Comparison of ENCODE assay signal across 14 cellular contexts in the genomic region with DNA sequence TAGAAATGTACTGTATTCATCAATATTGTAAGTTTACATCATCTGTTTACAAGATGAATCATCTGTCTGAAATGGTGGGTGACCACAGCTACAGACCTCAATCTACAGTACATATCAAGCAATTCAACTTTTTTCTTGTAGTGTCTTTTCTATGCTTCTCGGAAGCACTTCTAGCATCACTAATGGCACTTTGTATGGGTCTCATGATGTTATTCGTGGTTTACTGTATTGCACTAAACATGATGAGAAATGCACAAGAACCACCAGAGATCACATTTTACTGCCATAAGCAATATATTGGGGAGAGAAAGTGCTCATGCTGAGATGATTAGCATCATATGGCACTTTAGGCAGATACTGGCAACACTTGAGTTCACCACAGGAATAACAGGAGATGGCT. TPM values are rescaled to one million over a fixed set of nuclear protein-coding genes. Genes with fewer than 3 reads are reported as not detected.
DNase-seq lines count a peak whose midpoint lies in the region; ATAC-seq, FAIRE-seq and TF ChIP-seq lines count a peak whose summit lies in the region.
"Had no signal": no experiment of that assay in that cellular context is flagged by ENCODE, and none has a peak within 500 bp of the region (broad histone marks: within the 10 kb centered on the region; RNA-seq: fewer than 3 reads in every experiment).

No MANE protein-coding gene starts in this region.

- H2BK5ac ChIP-seq in mesenchymal stem cell (ENCODE audit: low read depth, low read length, poor library complexity, severe bottlenecking), result no peak overlapping the region

- H2AFZ ChIP-seq in GM12878 (ENCODE audit: control insufficient read depth, low read depth, low read length) (no peak overlapping the region), mesenchymal stem cell (ENCODE audit: low read depth, low read length) (no peak overlapping the region)

- no peaks in the 10 kb centered on the region for H3K79me2 ChIP-seq in GM12878 (ENCODE audit: control insufficient read depth, insufficient read depth, low read length)

- H3K27ac ChIP-seq in GM12878 (ENCODE audit: control insufficient read depth, insufficient read depth) (no peak overlapping the region), mesenchymal stem cell (ENCODE audit: low read length, poor library complexity, severe bottlenecking) (peak overlapping the region; percentile 41)
- H3K27ac ChIP-seq: gastroesophageal sphincter had no signal

- no peak overlapping the region for H3K4ac ChIP-seq in mesenchymal stem cell (ENCODE audit: low read depth in 1 of 2, low read length in 2 of 2)

- H3K4me2 ChIP-seq in GM12878 (ENCODE audit: control insufficient read depth, insufficient read depth), result no peak overlapping the region
- H3K4me2 ChIP-seq in mesenchymal stem cell (ENCODE audit: low read length, poor library complexity, severe bottlenecking), result no peak overlapping the region

- SMC1A ChIA-PET in GM12878 (lab: Charles Lee; ENCODE audit: uncharacterized antibody, unreplicated experiment), result interaction anchor here (1.2 to 1.3 kb wide), 2 partner anchors 11 to 58 kb away, joined by 4 read pairs; no protein-coding TSS in a partner anchor

- RAD21 ChIA-PET in GM12878 (lab: Charles Lee; ENCODE audit: unreplicated experiment), result no interaction called here

- POLR2A ChIA-PET in GM12878 (lab: Charles Lee), result interaction anchor here (0.6 kb wide), 1 partner anchor 635 kb away, joined by 8 read pairs; no protein-coding TSS in a partner anchor

- H4K8ac ChIP-seq in mesenchymal stem cell (ENCODE audit: low read length), result no peak overlapping the region

- no TSS peak for BruUV-seq in GM12878 (replicated peaks; lab: Mats Ljungman, UMichigan)

- no peak overlapping the region for H2BK120ac ChIP-seq in mesenchymal stem cell (ENCODE audit: low read depth, low read length)

- intact Hi-C loops in GM12878 (cut with micrococcal nuclease; ENCODE audit: unreplicated experiment), result no loop called here

- TF ChIP-seq POLR2A in GM12878 (IDR thresholded peaks at IDR 0.05; ENCODE audit: low read depth, low read length), result no peak
- no peak for TF ChIP-seq POLR2A in erythroblast (IDR thresholded peaks at IDR 0.05; ENCODE audit: low read length)

- TF ChIP-seq EP300 in GM12878 (IDR thresholded peaks at IDR 0.05; ENCODE audit: borderline replicate concordance in 1 of 2, control insufficient read depth in 1 of 2, low read depth in 2 of 2, low read length in 2 of 2), result no peak

- H3K4me3 ChIP-seq in GM12878 (no peak overlapping the region), mesenchymal stem cell (ENCODE audit: insufficient read depth in 1 of 2, low read depth in 1 of 2, low read length in 2 of 2) (no peak overlapping the region)
- H3K4me3 ChIP-seq: gastroesophageal sphincter had no signal

- H3K79me1 ChIP-seq in mesenchymal stem cell (replicated peaks; ENCODE audit: low read length, poor library complexity, severe bottlenecking), result peaks cover 11% of the 10 kb centered on the region

- H4K20me1 ChIP-seq in GM12878 (ENCODE audit: control insufficient read depth, insufficient read depth), result no peaks in the 10 kb centered on the region

- ATAC-seq in GM12878, result no peak
- ATAC-seq: activated naive CD4-positive, alpha-beta T cell treated with anti-CD3 and anti-CD28 coated beads, Interleukin-2, amount 50 U/mL, for 72 hours; gastroesophageal sphincter; left cardiac atrium; Right ventricle myocardium inferior had no signal

- WGBS in GM12878 (ENCODE audit: insufficient coverage, insufficient replicate concordance, low lambda C conversion rate, missing lambda C conversion rate), result 38% methylated on average over 2 of the region's 2 CpGs
- no CpG with 5 or more reads among the region's 2 CpGs for WGBS in mesenchymal stem cell

- no peak for TF ChIP-seq CTCF in GM12878 (IDR thresholded peaks at IDR 0.05 in 2 of 3, conservative IDR thresholded peaks at IDR 0.05 in 1 of 3; ENCODE audit: control insufficient read depth in 2 of 3, extremely low read depth in 1 of 3, insufficient read depth in 1 of 3, low read depth in 3 of 3, low read length in 3 of 3)

- no peak overlapping the region for H4K91ac ChIP-seq in mesenchymal stem cell (ENCODE audit: low read length)

- in situ Hi-C loops in GM12878 (cut with MboI), result no loop called here

- H3K4me1 ChIP-seq in GM12878 (ENCODE audit: control insufficient read depth, insufficient read depth, low read length) (no peaks in the 10 kb centered on the region), mesenchymal stem cell (ENCODE audit: control insufficient read depth, insufficient read depth, low read depth, low read length) (no peaks in the 10 kb centered on the region)

- no peak overlapping the region for H2BK12ac ChIP-seq in mesenchymal stem cell (ENCODE audit: low read length in 2 of 2)

- H3K27me3 ChIP-seq in GM12878 (replicated peaks in 1 of 2; ENCODE audit: control insufficient read depth in 2 of 2, insufficient read depth in 2 of 2, low read length in 1 of 2), result no peaks in the 10 kb centered on the region
- no peaks in the 10 kb centered on the region for H3K27me3 ChIP-seq in mesenchymal stem cell (ENCODE audit: control insufficient read depth in 1 of 2, insufficient read depth in 1 of 2, low read length in 2 of 2)
- H3K27me3 ChIP-seq: gastroesophageal sphincter had no signal

- TF ChIP-seq RAD21 in GM12878 (IDR thresholded peaks at IDR 0.05; ENCODE audit: insufficient read depth, low read depth, low read length), result no peak

- DNase-seq in GM03348 (ENCODE audit: low spot score) (peak; percentile 13), MV-4-11 (lab: John Stamatoyannopoulos, UW) (peak; percentile 78), GM12878 (ENCODE audit: low read depth, low spot score) (no peak), mesenchymal stem cell (peak; percentile 85), NCI-H128 (lab: John Stamatoyannopoulos, UW; ENCODE audit: unreplicated experiment) (no peak), NCI-H2029 treated with DMSO at 0.1 percent for 48 hours (lab: John Stamatoyannopoulos, UW) (no peak), HT-29 (ENCODE audit: low spot score) (no peak), erythroblast (lab: John Stamatoyannopoulos, UW) (no peak)
- DNase-seq: left cardiac atrium, MM.1S, NCI-H510A treated with DMSO at 0.1 percent for 48 hours had no signal

- H3K36me3 ChIP-seq in GM12878 (ENCODE audit: control insufficient read depth in 2 of 2, insufficient read depth in 2 of 2, low read length in 1 of 2) (no peaks in the 10 kb centered on the region), mesenchymal stem cell (ENCODE audit: control insufficient read depth in 1 of 2, insufficient read depth in 2 of 2, low read depth in 1 of 2, low read length in 2 of 2) (no peaks in the 10 kb centered on the region)
- H3K36me3 ChIP-seq: gastroesophageal sphincter had no signal

- CTCF ChIA-PET in GM12878 (lab: Yijun Ruan, JAX), result interaction anchor here (1.2 to 2.6 kb wide), 2 partner anchors 10 to 58 kb away, joined by 3 to 20 read pairs; no protein-coding TSS in a partner anchor

- H2AK5ac ChIP-seq in mesenchymal stem cell (ENCODE audit: low read length, severe bottlenecking), result no peak overlapping the region

- H3K14ac ChIP-seq in mesenchymal stem cell (ENCODE audit: low read length in 2 of 2), result no peak overlapping the region

- H3K9ac ChIP-seq in GM12878 (ENCODE audit: control insufficient read depth, insufficient read depth, low read length), result no peak overlapping the region
- no peak overlapping the region for H3K9ac ChIP-seq in mesenchymal stem cell (ENCODE audit: low read length)

- H3K23ac ChIP-seq in mesenchymal stem cell (ENCODE audit: low read length in 2 of 2), result no peak overlapping the region

- H2BK15ac ChIP-seq in mesenchymal stem cell (ENCODE audit: low read depth, poor library complexity, severe bottlenecking), result no peak overlapping the region

- no peak overlapping the region for H3K18ac ChIP-seq in mesenchymal stem cell (ENCODE audit: low read depth in 1 of 2, low read length in 2 of 2)

- H3K9me3 ChIP-seq in GM12878 (replicated peaks; ENCODE audit: control insufficient read depth, insufficient read depth, low read length) (no peaks in the 10 kb centered on the region; the same call in 2 of the 3 replicates), mesenchymal stem cell (ENCODE audit: control insufficient read depth, low read length) (no peaks in the 10 kb centered on the region)
- H3K9me3 ChIP-seq: gastroesophageal sphincter had no signal

- no peak for FAIRE-seq in GM12878 (lab: Jason Lieb, UNC)

TF ChIP-seq in GM12878, 131 proteins besides CTCF, POLR2A, EP300 and RAD21:
- no peak for TF ChIP-seq TCF7 (IDR thresholded peaks at IDR 0.05; ENCODE audit: borderline replicate concordance)
- TF ChIP-seq YY1 (IDR thresholded peaks at IDR 0.05; ENCODE audit: low read depth, low read length), result no peak
- peak; percentile 55 for TF ChIP-seq ATF7 (IDR thresholded peaks at IDR 0.05; ENCODE audit: low read depth)
- TF ChIP-seq MYB (IDR thresholded peaks at IDR 0.05; ENCODE audit: borderline replicate concordance, low read depth, low read length), result no peak

RNA-seq across cellular contexts. Expression of gene BTBD3, which starts 15.4 kb away (rescaled TPM):
- total RNA-seq in GM12878 (2013; cell fraction: nucleolus; rRNA removed), result 26.0 and 27.9 TPM in 2 replicates
- total RNA-seq in GM12878 (2014; rRNA removed) (0.22 and 0.23 TPM in 2 replicates), GM12878 (2014; rRNA removed; fragmentation: Illumina TruSeq; extraction: Trizol) (0.23 and 0.36 TPM in 2 replicates), GM12878 (2021) (0.31 and 0.82 TPM in 2 replicates)
- polyA plus RNA-seq in GM12878 (2011; ENCODE audit: low read depth), result 1.1 TPM
- polyA plus RNA-seq in GM12878 (2011; rRNA removed) (12.8 and 14.3 TPM in 2 replicates), GM12878 (2014; fragmentation: Illumina TruSeq; extraction: Trizol) (0.25 and 0.34 TPM in 2 replicates), GM12878 (2014; fragmentation: Nextera tagmentation; extraction: Ambion mirVana) (under 1 TPM; 0.02 to 0.13 TPM), GM12878 (2014; rRNA removed) (0.16 and 0.24 TPM in 2 replicates), GM12878 (2016; fragmentation: Nextera tagmentation; extraction: Ambion mirVana) (under 1 TPM; 0.04 to 0.20 TPM)
- 8.8 and 9.1 TPM in 2 replicates for polyA plus RNA-seq in GM12878 (2011; cell fraction: cytosol; rRNA removed)
- polyA plus RNA-seq in GM12878 (2011; cell fraction: nucleus; rRNA removed), result 18.2 and 22.0 TPM in 2 replicates
- polyA plus RNA-seq in GM12878 (2012), result 0.53 and 0.62 TPM in 2 replicates
- polyA minus RNA-seq in GM12878 (2011; rRNA and poly(A)+ RNA removed), result 21.4 and 27.1 TPM in 2 replicates
- 6.0 and 6.7 TPM in 2 replicates for polyA minus RNA-seq in GM12878 (2011; cell fraction: cytosol; rRNA and poly(A)+ RNA removed)
- 19.3 and 25.3 TPM in 2 replicates for polyA minus RNA-seq in GM12878 (2011; cell fraction: nucleus; rRNA and poly(A)+ RNA removed)
- polyA plus RNA-seq in mesenchymal stem cell (2013, experiment 1 of 2), result 12.2 TPM
- 11.2 TPM for polyA plus RNA-seq in mesenchymal stem cell (2013, experiment 2 of 2)
- total RNA-seq in HT-29 (2014; rRNA removed; shearing (Covaris generic)), result 20.3 and 26.7 TPM in 2 replicates

Comparison
In these comparisons a context has a peak if more than half of its experiments do, and no peak if none do; other contexts are left out.
1. DNase-seq: peak in GM03348 (single experiment), MV-4-11 (single experiment) and mesenchymal stem cell (single experiment); none in GM12878 (single experiment), NCI-H128 (single experiment), NCI-H2029 treated with DMSO at 0.1 percent for 48 hours (single experiment), HT-29 (single experiment) and erythroblast (0 of 2).